ENCODE assay signal across 22 cellular contexts in genomic region chr1:54919367-54920359, GRCh38. TPM values are rescaled to one million over a fixed set of nuclear protein-coding genes. Genes with fewer than 3 reads are reported as not detected.
DNase-seq lines count a peak whose midpoint lies in the region; ATAC-seq and TF ChIP-seq lines count a peak whose summit lies in the region.
"Had no signal": no experiment of that assay in that cellular context is flagged by ENCODE, and none has a peak within 500 bp of the region (broad histone marks: within the 10 kb centered on the region; RNA-seq: fewer than 3 reads in every experiment).

No MANE protein-coding gene starts in this region.

- no peaks in the 10 kb centered on the region for H3K27me3 ChIP-seq in psoas muscle (ENCODE audit: insufficient read depth in 3 of 3, low read length in 2 of 3)
- H3K27me3 ChIP-seq: BLaER1 treated with 17β-estradiol and CSF1 and Interleukin-3, amounts not matched to agents 10 nM and 100 nM; MG63 had no signal

- H3K36me3 Mint-ChIP-seq in activated CD4-positive, alpha-beta T cell treated with anti-CD3 and anti-CD28 coated beads, Interleukin-2, amount 10 ng/mL, durations not matched to agents 7 days and 5 days (ENCODE audit: low read depth) = no peaks in the 10 kb centered on the region
- H3K36me3 Mint-ChIP-seq: CD8-positive, alpha-beta T cell had no signal

- DNase-seq in HuH-7 (ENCODE audit: low spot score) = peak; percentile 44
- peak in 1 of 2 donors; percentile 14 for DNase-seq in left colon
- no peak for DNase-seq in psoas muscle
- no peak for DNase-seq in NCI-H748 treated with DMSO at 0.1 percent for 48 hours (lab: John Stamatoyannopoulos, UW)
- no peak for DNase-seq in activated CD4-positive, alpha-beta T cell treated with anti-CD3 and anti-CD28 coated beads, Interleukin-2, amount 10 ng/mL, durations not matched to agents 7 days and 5 days
- DNase-seq in activated effector memory CD4-positive, alpha-beta T cell treated with Interleukin-2 at 50 U/mL for 16 hours = no peak
- DNase-seq: CD8-positive, alpha-beta T cell; DMS79 treated with DMSO at 0.1 percent for 48 hours; H7; HFFc6; Karpas-422; MG63; NCI-H1092; NCI-H146; NCI-H2081; NCI-H446 treated with DMSO at 0.1 percent for 48 hours; NCI-H774; SHP77 had no signal

- WGBS in psoas muscle, 3 donors = 67 to 74% (median 69%) methylated on average over 6 of the region's 6 CpGs

- ATAC-seq in esophagus mucosa (peak; percentile 35), left colon (peak; percentile 99), psoas muscle (peak; percentile 73 to 88 (median 86)), GM21360 (IDR thresholded peaks at IDR 0.05; ENCODE audit: unreplicated experiment) (no peak)
- ATAC-seq: CD8-positive, alpha-beta T cell had no signal

- H3K4me3 ChIP-seq in psoas muscle = no peak overlapping the region
- H3K4me3 ChIP-seq: BLaER1 treated with 17β-estradiol and CSF1 and Interleukin-3, amounts not matched to agents 10 nM and 100 nM; MG63; SK-N-MC had no signal

- peak overlapping the region; percentile 36 for H3K27ac ChIP-seq in psoas muscle
- H3K27ac ChIP-seq: BLaER1 treated with 17β-estradiol and CSF1 and Interleukin-3, amounts not matched to agents 10 nM and 100 nM; SK-N-MC had no signal

- H3K9me3 ChIP-seq in psoas muscle = no peaks in the 10 kb centered on the region
- H3K9me3 ChIP-seq: MG63 had no signal

- H3K36me3 ChIP-seq in psoas muscle (ENCODE audit: insufficient read depth in 1 of 2, low read depth in 1 of 2) = no peaks in the 10 kb centered on the region
- H3K36me3 ChIP-seq: BLaER1 treated with 17β-estradiol and CSF1 and Interleukin-3, amounts not matched to agents 10 nM and 100 nM; MG63 had no signal

- H3K27me3 Mint-ChIP-seq in activated CD4-positive, alpha-beta T cell treated with anti-CD3 and anti-CD28 coated beads, Interleukin-2, amount 10 ng/mL, durations not matched to agents 7 days and 5 days = peaks cover 12% of the 10 kb centered on the region

- H3K4me1 Mint-ChIP-seq in activated CD4-positive, alpha-beta T cell treated with anti-CD3 and anti-CD28 coated beads, Interleukin-2, amount 10 ng/mL, durations not matched to agents 7 days and 5 days = no peaks in the 10 kb centered on the region

- no peaks in the 10 kb centered on the region for H3K9me3 Mint-ChIP-seq in activated CD4-positive, alpha-beta T cell treated with anti-CD3 and anti-CD28 coated beads, Interleukin-2, amount 10 ng/mL, durations not matched to agents 7 days and 5 days
- H3K9me3 Mint-ChIP-seq: CD8-positive, alpha-beta T cell; HFFc6 had no signal

- CTCF ChIA-PET in activated CD4-positive, alpha-beta T cell treated with anti-CD3 and anti-CD28 coated beads, Interleukin-2, amount 10 ng/mL, durations not matched to agents 7 days and 5 days (lab: Charles Lee) = no interaction called here

- TF ChIP-seq CTCF in psoas muscle (IDR thresholded peaks at IDR 0.05) = no peak

- peaks cover 39% of the 10 kb centered on the region for H3K4me1 ChIP-seq in psoas muscle
- H3K4me1 ChIP-seq: BLaER1 treated with 17β-estradiol and CSF1 and Interleukin-3, amounts not matched to agents 10 nM and 100 nM had no signal

- H3K4me3 Mint-ChIP-seq in activated CD4-positive, alpha-beta T cell treated with anti-CD3 and anti-CD28 coated beads, Interleukin-2, amount 10 ng/mL, durations not matched to agents 7 days and 5 days = no peak overlapping the region
- H3K4me3 Mint-ChIP-seq: CD8-positive, alpha-beta T cell; HFFc6 had no signal

- intact Hi-C loops in left colon (cut with DNase I, micrococcal nuclease) (no loop called here), psoas muscle (cut with DNase I) (loop anchor here in 1 of 2 donors (1.0 kb wide), 1 partner anchor 10 kb away; no protein-coding TSS in a partner anchor)

- POLR2A ChIA-PET in activated CD4-positive, alpha-beta T cell treated with anti-CD3 and anti-CD28 coated beads, Interleukin-2, amount 10 ng/mL, durations not matched to agents 7 days and 5 days (lab: Charles Lee) = no interaction called here

- H3K27ac Mint-ChIP-seq in activated CD4-positive, alpha-beta T cell treated with anti-CD3 and anti-CD28 coated beads, Interleukin-2, amount 10 ng/mL, durations not matched to agents 7 days and 5 days = no peak overlapping the region
- H3K27ac Mint-ChIP-seq: CD8-positive, alpha-beta T cell; HFFc6 had no signal

RNA-seq across cellular contexts. Expression of gene DHCR24, which starts 32.7 kb away (rescaled TPM):
- total RNA-seq in esophagus mucosa = 530 TPM
- 100 to 1,000 TPM; 217 to 298 TPM for total RNA-seq in left colon
- 100 to 1,000 TPM in 3 of 4 donors, 10 to 100 TPM in 1; 64.4 to 215 (median 129) TPM for total RNA-seq in psoas muscle
- polyA plus RNA-seq in psoas muscle = 100 to 1,000 TPM in 1 of 3 donors, 10 to 100 TPM in 1, 1 to 10 TPM in 1; 8.8 to 164 (median 70.7) TPM
- total RNA-seq in activated CD4-positive, alpha-beta T cell treated with anti-CD3 and anti-CD28 coated beads, Interleukin-2, amount 10 ng/mL, durations not matched to agents 7 days and 5 days = 100 to 1,000 TPM in 1 of 2 experiments, 10 to 100 TPM in 1; 84.6 to 102 TPM
